ENCODE assay signal across 8 cellular contexts in genomic region chr7:65307651-65308299, GRCh38.
DNase-seq lines count a peak whose midpoint lies in the region; ATAC-seq and TF ChIP-seq lines count a peak whose summit lies in the region.

No MANE protein-coding gene starts in this region.

- no peaks in the 10 kb centered on the region for H3K9me3 ChIP-seq in OCI-LY3 (ENCODE audit: insufficient read depth, low read length)

- H3K27me3 Mint-ChIP-seq in activated T-helper 17 cell treated with anti-CD3 and anti-CD28 coated beads, Interleukin-2, amount 50 U/mL, for 72 hours = no peaks in the 10 kb centered on the region
- no peaks in the 10 kb centered on the region for H3K27me3 Mint-ChIP-seq in osteocyte (ENCODE audit: unreplicated experiment)

- no peak overlapping the region for H3K4me3 ChIP-seq in OCI-LY3 (ENCODE audit: low read length)

- H3K36me3 ChIP-seq in OCI-LY3 (replicated peaks; ENCODE audit: low read depth, low read length) = no peaks in the 10 kb centered on the region

- no peaks in the 10 kb centered on the region for H3K9me3 Mint-ChIP-seq in activated T-helper 17 cell treated with anti-CD3 and anti-CD28 coated beads, Interleukin-2, amount 50 U/mL, for 72 hours
- no peaks in the 10 kb centered on the region for H3K9me3 Mint-ChIP-seq in osteocyte (ENCODE audit: unreplicated experiment)

- no peaks in the 10 kb centered on the region for H4K20me1 ChIP-seq in OCI-LY3 (ENCODE audit: insufficient read depth, low read length)

- H3K4me2 ChIP-seq in OCI-LY3 (ENCODE audit: low read length) = 0 out of 2 replicates have a peak overlapping the region, but pooled peaks have one; percentile 21

- H3K27ac Mint-ChIP-seq in activated T-helper 17 cell treated with anti-CD3 and anti-CD28 coated beads, Interleukin-2, amount 50 U/mL, for 72 hours = no peak overlapping the region
- H3K27ac Mint-ChIP-seq in osteocyte (ENCODE audit: unreplicated experiment) = no peak overlapping the region

- H3K79me2 ChIP-seq in OCI-LY3 (ENCODE audit: low read length) = no peaks in the 10 kb centered on the region

- no peak overlapping the region for H3K4me3 Mint-ChIP-seq in activated T-helper 17 cell treated with anti-CD3 and anti-CD28 coated beads, Interleukin-2, amount 50 U/mL, for 72 hours
- H3K4me3 Mint-ChIP-seq in osteocyte (ENCODE audit: unreplicated experiment) = no peak overlapping the region

- H3K9ac ChIP-seq in OCI-LY3 (ENCODE audit: low read length) = no peak overlapping the region

- ATAC-seq in activated T-helper 17 cell treated with anti-CD3 and anti-CD28 coated beads, Interleukin-2, amount 50 U/mL, for 72 hours (replicated peaks) = peak; percentile 44
- ATAC-seq in foreskin keratinocyte = peak; percentile 68

- no peak overlapping the region for H2AFZ ChIP-seq in OCI-LY3 (ENCODE audit: low read depth, low read length)

- no peaks in the 10 kb centered on the region for H3K27me3 ChIP-seq in OCI-LY3 (ENCODE audit: low read depth, low read length)
- H3K27me3 ChIP-seq in foreskin keratinocyte = no peaks in the 10 kb centered on the region

- H3K4me1 ChIP-seq in OCI-LY3 (ENCODE audit: low read length) (peaks cover 7% of the 10 kb centered on the region), foreskin keratinocyte (no peaks in the 10 kb centered on the region)

- H3K4me1 Mint-ChIP-seq in activated T-helper 17 cell treated with anti-CD3 and anti-CD28 coated beads, Interleukin-2, amount 50 U/mL, for 72 hours = no peaks in the 10 kb centered on the region
- no peaks in the 10 kb centered on the region for H3K4me1 Mint-ChIP-seq in osteocyte (ENCODE audit: unreplicated experiment)

- H3K27ac ChIP-seq in OCI-LY3 (ENCODE audit: low read length) = no peak overlapping the region
- no peak overlapping the region for H3K27ac ChIP-seq in foreskin keratinocyte

- DNase-seq in COLO668 (lab: John Stamatoyannopoulos, UW; ENCODE audit: unreplicated experiment) = peak; percentile 53
- DNase-seq in GM19238 (ENCODE audit: insufficient read length, low spot score) = peak; percentile 15
- DNase-seq in HT1080 (ENCODE audit: low read depth) = peak; percentile 27
- DNase-seq in foreskin keratinocyte = peak in 1 of 2 donors; percentile 34
- DNase-seq in osteocyte (ENCODE audit: extremely low spot score, unreplicated experiment) = peak; percentile 86
- no peak for DNase-seq in middle frontal gyrus (ENCODE audit: extremely low spot score, low spot score)

- TF ChIP-seq CTCF in OCI-LY3 (IDR thresholded peaks at IDR 0.05; ENCODE audit: low read depth, low read length) (peak; percentile 85), foreskin keratinocyte (conservative IDR thresholded peaks at IDR 0.05) (peak; percentile 75), osteocyte (IDR thresholded peaks at IDR 0.05) (peak; percentile 88)

- no peaks in the 10 kb centered on the region for H3K36me3 Mint-ChIP-seq in activated T-helper 17 cell treated with anti-CD3 and anti-CD28 coated beads, Interleukin-2, amount 50 U/mL, for 72 hours (ENCODE audit: low read depth)
- no peaks in the 10 kb centered on the region for H3K36me3 Mint-ChIP-seq in osteocyte (ENCODE audit: unreplicated experiment)
